Comparison of ENCODE assay signal across 1 cellular context in genomic region chr14:102516531-102517411, GRCh38.
A peak's percentile ranks its signal among the peaks of the same experiment; 100 is the strongest.
TF ChIP-seq lines count a peak whose summit lies in the region.

No MANE protein-coding gene starts in this region.

TF ChIP-seq in HepG2, 621 proteins besides CTCF, POLR2A, EP300 and RAD21 (continued from another document):
- TF ChIP-seq HIC2 (CRISPR knock-in tag; IDR thresholded peaks at IDR 0.05; ENCODE audit: low read depth): peak; percentile 81; the same call in 1 of the 2 replicates
- no peak for TF ChIP-seq SRSF4 (IDR thresholded peaks at IDR 0.05; ENCODE audit: low read depth, low read length, poor library complexity, severe bottlenecking)
- no peak for TF ChIP-seq CENPT (CRISPR knock-in tag; IDR thresholded peaks at IDR 0.05; ENCODE audit: low read depth)
- TF ChIP-seq ZNF160 (CRISPR knock-in tag; IDR thresholded peaks at IDR 0.05): 0 out of 2 replicates have a peak, but pooled peaks have one; percentile 73
- no peak for TF ChIP-seq ATRX (CRISPR knock-in tag; IDR thresholded peaks at IDR 0.05; ENCODE audit: borderline replicate concordance)
- no peak for TF ChIP-seq MIER2 (CRISPR knock-in tag; IDR thresholded peaks at IDR 0.05)
- TF ChIP-seq THAP9 (CRISPR knock-in tag; IDR thresholded peaks at IDR 0.05; ENCODE audit: borderline replicate concordance): no peak; the same call in 1 of the 2 replicates
- peak; percentile 81 to 91 for TF ChIP-seq HMGXB4 (CRISPR knock-in tag; IDR thresholded peaks at IDR 0.05; ENCODE audit: borderline replicate concordance in 1 of 2, low read depth in 1 of 2)
- TF ChIP-seq HOXD1 (CRISPR knock-in tag; IDR thresholded peaks at IDR 0.05): peak; percentile 35; the same call in 1 of the 2 replicates
- no peak for TF ChIP-seq MYNN (CRISPR knock-in tag; IDR thresholded peaks at IDR 0.05; ENCODE audit: low read depth)
- peak; percentile 56; the same call in 1 of the 2 replicates for TF ChIP-seq ARHGAP35 (CRISPR knock-in tag; IDR thresholded peaks at IDR 0.05; ENCODE audit: borderline replicate concordance)
- no peak for TF ChIP-seq ZNF775 (CRISPR knock-in tag; IDR thresholded peaks at IDR 0.05; ENCODE audit: borderline replicate concordance)
- peak; percentile 50; the same call in 1 of the 2 replicates for TF ChIP-seq ZNF766 (CRISPR knock-in tag; IDR thresholded peaks at IDR 0.05; ENCODE audit: borderline replicate concordance)
- peak; percentile 78 for TF ChIP-seq ZFY (CRISPR knock-in tag; IDR thresholded peaks at IDR 0.05)
